1 cellular context compared by ENCODE assay signal in genomic region chr17:21252289-21252874, GRCh38.
TF ChIP-seq lines count a peak whose summit lies in the region.

No MANE protein-coding gene starts in this region.

TF ChIP-seq in GM12878, 131 proteins besides CTCF, POLR2A, EP300 and RAD21:
- TF ChIP-seq REST (IDR thresholded peaks at IDR 0.05; ENCODE audit: low read depth, low read length) (no peak), CHD2 (IDR thresholded peaks at IDR 0.05; ENCODE audit: borderline replicate concordance, low read depth, low read length) (no peak), HDGF (IDR thresholded peaks at IDR 0.05) (no peak), ZNF207 (IDR thresholded peaks at IDR 0.05; ENCODE audit: borderline replicate concordance) (no peak), POLR2AphosphoS5 (IDR thresholded peaks at IDR 0.05; ENCODE audit: low read length) (no peak), ATF3 (IDR thresholded peaks at IDR 0.05; ENCODE audit: borderline replicate concordance, extremely low read depth, low read depth, low read length) (no peak), ZNF687 (IDR thresholded peaks at IDR 0.05) (no peak), FOS (IDR thresholded peaks at IDR 0.05; ENCODE audit: borderline replicate concordance, extremely low read depth, insufficient read length) (no peak), RELA (IDR thresholded peaks at IDR 0.05; ENCODE audit: borderline replicate concordance, partially characterized antibody) (no peak), HCFC1 (IDR thresholded peaks at IDR 0.05; ENCODE audit: low read length) (no peak), BHLHE40 (IDR thresholded peaks at IDR 0.05; ENCODE audit: borderline replicate concordance in 1 of 2, low read depth in 2 of 2, low read length in 1 of 2) (no peak), IKZF2 (IDR thresholded peaks at IDR 0.05) (no peak), YBX1 (IDR thresholded peaks at IDR 0.05) (no peak)
